In the genomic region with DNA sequence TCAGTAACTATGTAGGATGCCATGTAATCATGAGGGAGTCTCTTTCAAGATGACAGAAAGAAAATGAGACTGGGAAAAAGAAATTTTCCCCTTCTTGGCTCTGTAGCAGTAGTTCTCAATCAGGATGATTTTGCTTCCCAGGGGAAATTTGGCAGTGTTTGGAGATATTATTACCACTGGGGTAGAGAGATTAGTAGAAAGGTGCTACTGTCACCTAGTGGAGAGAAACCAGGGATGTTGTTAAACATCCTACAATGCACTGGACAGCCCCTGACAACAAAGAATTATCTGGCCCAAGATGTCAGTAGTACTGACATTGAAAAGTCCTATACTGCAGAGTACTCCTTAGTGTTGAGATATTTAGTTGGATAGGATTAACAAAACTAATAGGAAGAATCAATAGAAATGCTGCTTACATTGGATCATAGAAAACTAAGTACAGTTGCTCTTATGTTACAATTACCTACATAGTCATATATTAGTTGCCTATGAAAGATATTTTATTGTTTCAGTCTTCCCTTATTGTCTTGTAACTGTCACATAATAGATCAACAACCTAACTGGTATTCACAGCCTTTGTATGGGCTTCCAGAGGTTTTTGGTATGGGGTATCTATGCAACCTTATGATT, we compare ENCODE assay signal across 8 cellular contexts.
DNase-seq lines count a peak whose midpoint lies in the region; ATAC-seq, FAIRE-seq and TF ChIP-seq lines count a peak whose summit lies in the region.

No MANE protein-coding gene starts in this region.

- intact Hi-C loops in mammary epithelial cell (cut with micrococcal nuclease) = loop anchor here (1.0 to 5.0 kb wide), 6 partner anchors 174 to 1123 kb away; a partner anchor contains a TSS

- H2BK15ac ChIP-seq in mesendoderm (replicated peaks; ENCODE audit: low read depth) = no peak overlapping the region

- H3K79me1 ChIP-seq in mesendoderm (ENCODE audit: low read length) = no peaks in the 10 kb centered on the region

- TF ChIP-seq CTCF in GM12875 (IDR thresholded peaks at IDR 0.05; ENCODE audit: borderline replicate concordance, insufficient read depth, low read depth, low read length) (peak; percentile 54; the same call in 1 of the 2 replicates), mammary epithelial cell (conservative IDR thresholded peaks at IDR 0.05 in 1 of 2, IDR thresholded peaks at IDR 0.05 in 1 of 2; ENCODE audit: extremely low read depth in 1 of 2, insufficient read depth in 1 of 2, low read depth in 1 of 2, low read length in 2 of 2) (peak; percentile 78 to 96)

- no peak overlapping the region for H3K18ac ChIP-seq in mesendoderm (ENCODE audit: low read length)

- dilution Hi-C loops in mammary epithelial cell (cut with HindIII; ENCODE audit: low sequenced_read_pairs) = no loop called here

- H2BK120ac ChIP-seq in mesendoderm (ENCODE audit: low read depth, low read length) = no peak overlapping the region

- H3K27ac ChIP-seq in mammary epithelial cell (ENCODE audit: insufficient read depth, low read depth, low read length) (no peak overlapping the region), mesendoderm (ENCODE audit: low read depth, low read length) (no peak overlapping the region)

- H2BK5ac ChIP-seq in mesendoderm (ENCODE audit: low read length) = no peak overlapping the region

- no peak overlapping the region for H3K4me3 ChIP-seq in GM12875 (ENCODE audit: low read depth, low read length)
- no peak overlapping the region for H3K4me3 ChIP-seq in mammary epithelial cell (replicated peaks in 1 of 3; ENCODE audit: insufficient read depth in 1 of 3, low read depth in 2 of 3, low read length in 3 of 3)
- no peak overlapping the region for H3K4me3 ChIP-seq in mesendoderm (ENCODE audit: low read length)

- CTCF ChIA-PET in mammary epithelial cell (lab: Charles Lee; ENCODE audit: low non-redundant PET) = no interaction called here

- no peak for FAIRE-seq in GM19239 (lab: Jason Lieb, UNC)

- no peak overlapping the region for H3K56ac ChIP-seq in mesendoderm (ENCODE audit: low read length)

- H3K9me3 ChIP-seq in mammary epithelial cell (replicated peaks; ENCODE audit: insufficient read depth, low read length) = no peaks in the 10 kb centered on the region

- H3K4me1 ChIP-seq in mammary epithelial cell (ENCODE audit: insufficient read depth, low read length) (peaks cover 18% of the 10 kb centered on the region), mesendoderm (ENCODE audit: control insufficient read depth, low read depth, low read length) (no peaks in the 10 kb centered on the region)

- H3K23ac ChIP-seq in mesendoderm (ENCODE audit: low read length) = no peak overlapping the region

- H3K36me3 ChIP-seq in mammary epithelial cell (ENCODE audit: insufficient read depth, low read length) (no peaks in the 10 kb centered on the region), mesendoderm (ENCODE audit: control insufficient read depth, insufficient read depth, low read length) (no peaks in the 10 kb centered on the region)

- no peak for ATAC-seq in HG03571 (IDR thresholded peaks at IDR 0.05; ENCODE audit: unreplicated experiment)

- BruUV-seq in mammary epithelial cell (replicated peaks; lab: Mats Ljungman, UMichigan) = no TSS peak

- H3K9ac ChIP-seq in mammary epithelial cell (ENCODE audit: insufficient read depth, low read length) = no peak overlapping the region
- H3K9ac ChIP-seq in mesendoderm (ENCODE audit: low read length) = no peak overlapping the region

- no peak overlapping the region for H4K8ac ChIP-seq in mesendoderm (ENCODE audit: low read depth, low read length)

- H4K5ac ChIP-seq in mesendoderm (ENCODE audit: low read length) = no peak overlapping the region

- DNase-seq in 8988T (peak; percentile 7), NCI-H1417 (lab: John Stamatoyannopoulos, UW) (peak in 2 of 3 experiments; percentile 35 to 76), mammary epithelial cell (peak; percentile 45), mesendoderm (peak; percentile 60), GM19239 (ENCODE audit: insufficient read length, low spot score) (no peak), COLO668 (lab: John Stamatoyannopoulos, UW; ENCODE audit: unreplicated experiment) (no peak)

- no peak overlapping the region for H2AFZ ChIP-seq in mammary epithelial cell (ENCODE audit: low read depth, low read length)

- H2AK5ac ChIP-seq in mesendoderm (ENCODE audit: low read length) = no peak overlapping the region

- in situ Hi-C loops in mammary epithelial cell (cut with MboI; ENCODE audit: low sequenced_read_pairs in 2 of 2) = loop anchor here (10.0 to 25.0 kb wide), 4 partner anchors 408 to 570 kb away; a partner anchor contains a TSS

- H3K79me2 ChIP-seq in mammary epithelial cell (ENCODE audit: insufficient read depth, low read length) (no peaks in the 10 kb centered on the region), mesendoderm (ENCODE audit: control insufficient read depth, insufficient read depth, low read length) (no peaks in the 10 kb centered on the region)

- H3K4ac ChIP-seq in mesendoderm (ENCODE audit: low read depth, low read length) = no peak overlapping the region

- no peaks in the 10 kb centered on the region for H4K20me1 ChIP-seq in mammary epithelial cell (ENCODE audit: insufficient read depth, low read length)

- no peak overlapping the region for H3K4me2 ChIP-seq in mammary epithelial cell (ENCODE audit: insufficient read depth, low read depth, low read length)
- H3K4me2 ChIP-seq in mesendoderm (ENCODE audit: low read length) = no peak overlapping the region

- no peaks in the 10 kb centered on the region for H3K27me3 ChIP-seq in mammary epithelial cell (ENCODE audit: insufficient read depth, low read length)
- no peaks in the 10 kb centered on the region for H3K27me3 ChIP-seq in mesendoderm (ENCODE audit: insufficient read depth, low read length, poor library complexity)

Comparison
In these comparisons a context has a peak if more than half of its experiments do, and no peak if none do; other contexts are left out.
1. DNase-seq: peak in 8988T (single experiment), NCI-H1417 (2 of 3), mammary epithelial cell (single experiment) and mesendoderm (single experiment); none in GM19239 (single experiment) and COLO668 (single experiment).